8 cellular contexts compared by ENCODE assay signal in genomic region chr6:44388135-44388487, GRCh38. TPM values are rescaled to one million over a fixed set of nuclear protein-coding genes. Genes with fewer than 3 reads are reported as not detected.
A peak's percentile ranks its signal among the peaks of the same experiment; 100 is the strongest.
DNase-seq lines count a peak whose midpoint lies in the region; ATAC-seq and TF ChIP-seq lines count a peak whose summit lies in the region.

No MANE protein-coding gene starts in this region.

- CTCF ChIA-PET in CD8-positive, alpha-beta T cell (lab: Charles Lee) = no interaction called here
- CTCF ChIA-PET in HCT116 (lab: Charles Lee) (interaction anchor here (1.0 kb wide), 1 partner anchor 41 kb away, joined by 3 read pairs; no protein-coding TSS in a partner anchor), activated B cell treated with CpG ODN at 0.5 μM for 24 hours (lab: Charles Lee) (no interaction called here)

- H3K27me3 ChIP-seq in CD8-positive, alpha-beta T cell (ENCODE audit: insufficient read depth, low read length) = no peaks in the 10 kb centered on the region
- no peaks in the 10 kb centered on the region for H3K27me3 ChIP-seq in HCT116 (ENCODE audit: insufficient read depth, low read length)
- H3K27me3 ChIP-seq in iPS-18a (ENCODE audit: control insufficient read depth, insufficient read depth, low read length) = no peaks in the 10 kb centered on the region

- peaks cover 42% of the 10 kb centered on the region for H3K4me1 Mint-ChIP-seq in CD8-positive, alpha-beta T cell (ENCODE audit: low read depth)
- H3K4me1 Mint-ChIP-seq in activated B cell treated with CpG ODN at 0.5 μM for 24 hours = peaks cover 41% of the 10 kb centered on the region
- H3K4me1 Mint-ChIP-seq in stimulated activated memory B cell treated with anti-CD40 and anti-IgM and Interleukin-4, amounts not matched to agents 10 μg/mL and 1 μg/mL and 100 μg/mL, for 72 hours = peaks cover 40% of the 10 kb centered on the region

- RAD21 ChIA-PET in HCT116 (lab: Charles Lee; ENCODE audit: low non-redundant PET in 1 of 2, low total read pairs in 2 of 2, uncharacterized antibody in 2 of 2, unreplicated experiment in 2 of 2) = no interaction called here

- H3K36me3 Mint-ChIP-seq in CD8-positive, alpha-beta T cell = peaks cover 39% of the 10 kb centered on the region
- H3K36me3 Mint-ChIP-seq in activated B cell treated with CpG ODN at 0.5 μM for 24 hours (ENCODE audit: low read depth) = peaks cover 45% of the 10 kb centered on the region
- peaks cover 28% of the 10 kb centered on the region for H3K36me3 Mint-ChIP-seq in stimulated activated memory B cell treated with anti-CD40 and anti-IgM and Interleukin-4, amounts not matched to agents 10 μg/mL and 1 μg/mL and 100 μg/mL, for 72 hours

- H3K9ac ChIP-seq in HCT116 (ENCODE audit: low read length) (peak overlapping the region; percentile 84), iPS-18a (ENCODE audit: low read length) (peak overlapping the region; percentile 97)

- POLR2A ChIA-PET in CD8-positive, alpha-beta T cell (lab: Charles Lee) = interaction anchor here (1.0 kb wide), 1 partner anchor 141 kb away, joined by 4 read pairs; the partner anchor contains the start of gene HSP90AB1
- POLR2A ChIA-PET in HCT116 (lab: Charles Lee) (no interaction called here), activated B cell treated with CpG ODN at 0.5 μM for 24 hours (lab: Charles Lee) (interaction anchor here (0.6 to 2.0 kb wide), 10 partner anchors 8 to 1642 kb away, joined by 3 to 13 read pairs (median 4); partner anchors contain the start of genes AARS2, HSP90AB1, MRPL14 and TBCC)

- no peak for ATAC-seq in CD8-positive, alpha-beta T cell
- no peak for ATAC-seq in HCT116
- no peak for ATAC-seq in activated B cell treated with CpG ODN at 0.5 μM for 24 hours (ENCODE audit: low read depth)
- peak; percentile 18 for ATAC-seq in stimulated activated memory B cell treated with anti-CD40 and anti-IgM and Interleukin-4, amounts not matched to agents 10 μg/mL and 1 μg/mL and 100 μg/mL, for 72 hours
- no peak for ATAC-seq in HG03378 (IDR thresholded peaks at IDR 0.05; ENCODE audit: unreplicated experiment)

- no TSS peak for BruUV-seq in HCT116 (replicated peaks; lab: Mats Ljungman, UMichigan)

- H3K4me2 ChIP-seq in HCT116 (ENCODE audit: low read length) = peak overlapping the region; percentile 86

- H2AFZ ChIP-seq in HCT116 (ENCODE audit: low read depth, low read length, poor library complexity, severe bottlenecking) = no peak overlapping the region

- H3K9me2 ChIP-seq in HCT116 (ENCODE audit: insufficient read depth) = no peaks in the 10 kb centered on the region

- peaks cover 6% of the 10 kb centered on the region; the same call in 1 of the 2 replicates for H4K20me1 ChIP-seq in HCT116 (ENCODE audit: insufficient read depth)

- peak overlapping the region; percentile 67 for H3K4me3 ChIP-seq in CD8-positive, alpha-beta T cell (ENCODE audit: low read depth, low read length)
- peak overlapping the region; percentile 55 to 64 for H3K4me3 ChIP-seq in HCT116 (replicated peaks in 1 of 2; ENCODE audit: low read depth in 1 of 2, low read length in 2 of 2)
- H3K4me3 ChIP-seq in iPS-18a (ENCODE audit: low read length) = peak overlapping the region; percentile 85

- peak overlapping the region; percentile 98 for H3K27ac Mint-ChIP-seq in CD8-positive, alpha-beta T cell
- peak overlapping the region; percentile 65 for H3K27ac Mint-ChIP-seq in activated B cell treated with CpG ODN at 0.5 μM for 24 hours
- peak overlapping the region; percentile 92 for H3K27ac Mint-ChIP-seq in stimulated activated memory B cell treated with anti-CD40 and anti-IgM and Interleukin-4, amounts not matched to agents 10 μg/mL and 1 μg/mL and 100 μg/mL, for 72 hours

- H3K79me2 ChIP-seq in HCT116 (ENCODE audit: insufficient read depth, low read length) = peaks cover 44% of the 10 kb centered on the region

- no peaks in the 10 kb centered on the region for H3K9me3 ChIP-seq in CD8-positive, alpha-beta T cell (ENCODE audit: low read length)
- H3K9me3 ChIP-seq in HCT116 (ENCODE audit: control insufficient read depth in 1 of 2, insufficient read depth in 1 of 2, low read depth in 1 of 2, low read length in 2 of 2) (no peaks in the 10 kb centered on the region), iPS-18a (ENCODE audit: control insufficient read depth, low read depth, low read length) (no peaks in the 10 kb centered on the region)

- TF ChIP-seq CTCF in CD8-positive, alpha-beta T cell (IDR thresholded peaks at IDR 0.05) = no peak
- TF ChIP-seq CTCF in HCT116 (IDR thresholded peaks at IDR 0.05 in 2 of 3, conservative IDR thresholded peaks at IDR 0.05 in 1 of 3; ENCODE audit: borderline replicate concordance in 1 of 3, insufficient read depth in 1 of 3, low read depth in 2 of 3, low read length in 2 of 3) = no peak
- TF ChIP-seq CTCF in activated B cell treated with CpG ODN at 0.5 μM for 24 hours (IDR thresholded peaks at IDR 0.05) = no peak

- TF ChIP-seq RAD21 in HCT116 (IDR thresholded peaks at IDR 0.05; ENCODE audit: low read depth) = no peak

- TF ChIP-seq POLR2A in HCT116 (IDR thresholded peaks at IDR 0.05; ENCODE audit: borderline replicate concordance, extremely low read depth, insufficient read depth, insufficient read length) = no peak

- intact Hi-C loops in CD8-positive, alpha-beta T cell (cut with DNase I, micrococcal nuclease) = loop anchor here (2.0 to 5.0 kb wide), 2 partner anchors 123 to 1739 kb away; partner anchors contain the start of genes ENPP4 (in 1 of the 2) and NFKBIE (in 1 of the 2)
- intact Hi-C loops in HCT116 (cut with micrococcal nuclease) (no loop called here), activated B cell treated with CpG ODN at 0.5 μM for 24 hours (cut with micrococcal nuclease) (loop anchor here (10.0 kb wide), 1 partner anchor 813 kb away; the partner anchor contains the start of genes POLH and XPO5)

- no peak for DNase-seq in CD8-positive, alpha-beta T cell
- DNase-seq in HCT116 (ENCODE audit: low read depth, low spot score) = no peak
- DNase-seq in activated B cell treated with CpG ODN at 0.5 μM for 24 hours = no peak
- no peak for DNase-seq in dermis blood vessel endothelial cell
- no peak for DNase-seq in NCI-H2029 treated with DMSO at 0.1 percent for 48 hours (lab: John Stamatoyannopoulos, UW)

- H3K4me1 ChIP-seq in CD8-positive, alpha-beta T cell (ENCODE audit: insufficient read depth, low read length) = peaks cover 24% of the 10 kb centered on the region
- H3K4me1 ChIP-seq in HCT116 (ENCODE audit: control insufficient read depth in 1 of 2, insufficient read depth in 2 of 2, low read length in 2 of 2) = peaks cover 8 to 19% of the 10 kb centered on the region in 2 experiments; a peak in 3 of 4 replicates
- peaks cover 18% of the 10 kb centered on the region for H3K4me1 ChIP-seq in iPS-18a (ENCODE audit: control insufficient read depth, low read depth, low read length)

- peak overlapping the region; percentile 98 for H3K4me3 Mint-ChIP-seq in CD8-positive, alpha-beta T cell
- peak overlapping the region; percentile 94 for H3K4me3 Mint-ChIP-seq in activated B cell treated with CpG ODN at 0.5 μM for 24 hours
- peak overlapping the region; percentile 91 for H3K4me3 Mint-ChIP-seq in stimulated activated memory B cell treated with anti-CD40 and anti-IgM and Interleukin-4, amounts not matched to agents 10 μg/mL and 1 μg/mL and 100 μg/mL, for 72 hours

- H3K27ac ChIP-seq in CD8-positive, alpha-beta T cell (ENCODE audit: low read depth, low read length) = peak overlapping the region; percentile 73
- H3K27ac ChIP-seq in HCT116 (ENCODE audit: low read depth, low read length) (peak overlapping the region; percentile 96; the same call in 1 of the 2 replicates), iPS-18a (ENCODE audit: low read length) (no peak overlapping the region)

- no peaks in the 10 kb centered on the region for H3K9me3 Mint-ChIP-seq in CD8-positive, alpha-beta T cell
- no peaks in the 10 kb centered on the region for H3K9me3 Mint-ChIP-seq in activated B cell treated with CpG ODN at 0.5 μM for 24 hours
- H3K9me3 Mint-ChIP-seq in stimulated activated memory B cell treated with anti-CD40 and anti-IgM and Interleukin-4, amounts not matched to agents 10 μg/mL and 1 μg/mL and 100 μg/mL, for 72 hours = no peaks in the 10 kb centered on the region

- peaks cover 8% of the 10 kb centered on the region for H3K36me3 ChIP-seq in CD8-positive, alpha-beta T cell (ENCODE audit: insufficient read depth, low read length)
- peaks cover 14% of the 10 kb centered on the region in 2 experiments; a peak in 3 of 4 replicates for H3K36me3 ChIP-seq in HCT116 (ENCODE audit: control insufficient read depth in 1 of 2, insufficient read depth in 2 of 2, low read length in 2 of 2)
- peaks cover 19% of the 10 kb centered on the region for H3K36me3 ChIP-seq in iPS-18a (ENCODE audit: control insufficient read depth, low read depth, low read length)

- no peaks in the 10 kb centered on the region for H3K27me3 Mint-ChIP-seq in CD8-positive, alpha-beta T cell (ENCODE audit: low read depth)
- H3K27me3 Mint-ChIP-seq in activated B cell treated with CpG ODN at 0.5 μM for 24 hours = no peaks in the 10 kb centered on the region
- no peaks in the 10 kb centered on the region for H3K27me3 Mint-ChIP-seq in stimulated activated memory B cell treated with anti-CD40 and anti-IgM and Interleukin-4, amounts not matched to agents 10 μg/mL and 1 μg/mL and 100 μg/mL, for 72 hours

TF ChIP-seq in HCT116, 20 proteins besides CTCF, POLR2A, EP300 and RAD21 (continues in another document):
- TF ChIP-seq EZH2 (IDR thresholded peaks at IDR 0.05) = no peak
- no peak for TF ChIP-seq CEBPB (IDR thresholded peaks at IDR 0.05; ENCODE audit: low read depth)
- no peak for TF ChIP-seq SRF (IDR thresholded peaks at IDR 0.05; ENCODE audit: low read depth)
- TF ChIP-seq YY1 (IDR thresholded peaks at IDR 0.05; ENCODE audit: extremely low read depth, insufficient replicate concordance, low read depth, low read length) = no peak
- TF ChIP-seq JUND (IDR thresholded peaks at IDR 0.05) = no peak
- no peak for TF ChIP-seq ZNF274 (IDR thresholded peaks at IDR 0.05; ENCODE audit: low read depth, low read length)

RNA-seq across cellular contexts. Expression of gene CDC5L, which starts 0.6 kb away (rescaled TPM):
- 10 to 100 TPM; 24.1 to 24.4 TPM for total RNA-seq in CD8-positive, alpha-beta T cell
- total RNA-seq in HCT116 (2021; ENCODE audit: unreplicated experiment) (24.6 TPM), activated B cell treated with CpG ODN at 0.5 μM for 24 hours (20.0 and 20.2 TPM in 2 replicates), dermis blood vessel endothelial cell (26.2 and 31.1 TPM in 2 replicates)
- 7.6 and 11.4 TPM in 2 replicates for polyA plus RNA-seq in HCT116 (2012)

RNA-seq across cellular contexts. Expression of gene SPATS1, which starts 45.7 kb away (rescaled TPM):
- not detected for total RNA-seq in CD8-positive, alpha-beta T cell
- total RNA-seq in HCT116 (2021; ENCODE audit: unreplicated experiment) (not detected), activated B cell treated with CpG ODN at 0.5 μM for 24 hours (not detected in 2 replicates), dermis blood vessel endothelial cell (not detected in 2 replicates)
- polyA plus RNA-seq in HCT116 (2012) = not detected in 2 replicates
